11 cellular contexts compared by ENCODE assay signal in the genomic region with DNA sequence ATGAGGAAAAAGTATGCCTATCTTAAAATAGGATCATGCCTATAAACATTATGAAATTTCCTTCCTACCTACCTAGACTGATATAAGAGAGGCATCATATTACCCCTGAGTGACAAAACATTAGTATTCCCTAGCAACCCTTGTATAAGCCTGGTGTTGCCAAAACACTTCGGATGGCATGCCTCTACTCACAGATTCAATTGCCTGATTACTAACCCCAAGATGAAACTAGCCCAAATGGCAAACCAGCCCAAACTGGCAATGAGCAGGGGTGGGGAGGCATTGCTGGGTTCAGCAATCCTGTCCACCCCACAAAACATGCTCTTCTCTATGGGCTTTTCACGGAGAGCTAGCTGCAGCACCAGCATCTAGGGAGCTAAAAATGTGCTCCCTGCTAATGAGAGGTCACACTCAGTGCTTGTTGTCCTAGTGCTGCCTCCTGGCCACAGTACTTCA. TPM values are rescaled to one million over a fixed set of nuclear protein-coding genes. Genes with fewer than 3 reads are reported as not detected.
A peak's percentile ranks its signal among the peaks of the same experiment; 100 is the strongest.
DNase-seq lines count a peak whose midpoint lies in the region; ATAC-seq and TF ChIP-seq lines count a peak whose summit lies in the region.
"Had no signal": no experiment of that assay in that cellular context is flagged by ENCODE, and none has a peak within 500 bp of the region (broad histone marks: within the 10 kb centered on the region; RNA-seq: fewer than 3 reads in every experiment).

No MANE protein-coding gene starts in this region.

- peak overlapping the region in 1 of 3 donors; percentile 4 for H3K27ac ChIP-seq in right lobe of liver
- H3K27ac ChIP-seq in vagina: peak overlapping the region; percentile 42
- no peak overlapping the region for H3K27ac ChIP-seq in stomach
- H3K27ac ChIP-seq: SJSA1 had no signal

- H3K4me1 ChIP-seq in right lobe of liver (peaks cover 0 to 30% (median 0%) of the 10 kb centered on the region in 4 donors), vagina (peaks cover 31% of the 10 kb centered on the region), stomach (peaks cover 0 to 11% (median 5%) of the 10 kb centered on the region in 4 donors)

- peak; percentile 42 for DNase-seq in NCI-H82 (lab: John Stamatoyannopoulos, UW)
- DNase-seq in NCI-H82 treated with DMSO at 0.1 percent for 48 hours (lab: John Stamatoyannopoulos, UW; ENCODE audit: unreplicated experiment): no peak
- peak; percentile 54 to 58 for DNase-seq in cardiac fibroblast (ENCODE audit: low read depth in 2 of 2)
- no peak for DNase-seq in right lobe of liver
- DNase-seq in vagina (ENCODE audit: extremely low spot score in 2 of 2): no peak
- no peak for DNase-seq in stomach
- DNase-seq: activated CD8-positive, alpha-beta memory T cell treated with anti-CD3 and anti-CD28 coated beads, Interleukin-2, amount 50 U/mL, for 48 hours; AML-193 had no signal

- TF ChIP-seq CTCF in cardiac fibroblast (IDR thresholded peaks at IDR 0.05; ENCODE audit: low read depth, low read length) (no peak), right lobe of liver (IDR thresholded peaks at IDR 0.05) (no peak), vagina (IDR thresholded peaks at IDR 0.05) (no peak), stomach (IDR thresholded peaks at IDR 0.05) (no peak)

- no peak for TF ChIP-seq POLR2A in right lobe of liver (IDR thresholded peaks at IDR 0.05)
- no peak for TF ChIP-seq POLR2A in vagina (IDR thresholded peaks at IDR 0.05)
- no peak for TF ChIP-seq POLR2A in stomach (IDR thresholded peaks at IDR 0.05)

- ATAC-seq in right lobe of liver (peak in 3 of 4 donors; percentile 19 to 69 (median 26)), HG03280 (IDR thresholded peaks at IDR 0.05; ENCODE audit: unreplicated experiment) (no peak), GM19397 (IDR thresholded peaks at IDR 0.05; ENCODE audit: unreplicated experiment) (no peak)

- no peak for TF ChIP-seq EP300 in stomach (IDR thresholded peaks at IDR 0.05)

- no peaks in the 10 kb centered on the region for H3K27me3 ChIP-seq in right lobe of liver
- no peaks in the 10 kb centered on the region for H3K27me3 ChIP-seq in vagina
- H3K27me3 ChIP-seq in stomach: no peaks in the 10 kb centered on the region
- H3K27me3 ChIP-seq: SJSA1 had no signal

- 43% methylated on average over 1 of the region's 2 CpGs for WGBS in right lobe of liver (ENCODE audit: insufficient coverage, low coverage, low lambda C conversion rate, missing lambda C conversion rate)
- 43 to 72% (median 67%) methylated on average over 2 of the region's 2 CpGs for WGBS in stomach, 5 donors

- intact Hi-C loops in right lobe of liver (cut with DNase I) (no loop called here), vagina (cut with DNase I) (no loop called here), stomach (cut with DNase I; ENCODE audit: low total_unique reads) (no loop called here)

- H3K9me3 ChIP-seq in right lobe of liver (no peaks in the 10 kb centered on the region), vagina (no peaks in the 10 kb centered on the region), stomach (no peaks in the 10 kb centered on the region)
- H3K9me3 ChIP-seq: SJSA1 had no signal

- H3K36me3 ChIP-seq in right lobe of liver (no peaks in the 10 kb centered on the region), vagina (peaks cover 0 to 9% of the 10 kb centered on the region in 2 donors), stomach (no peaks in the 10 kb centered on the region)
- H3K36me3 ChIP-seq: SJSA1 had no signal

- H3K4me3 ChIP-seq in cardiac fibroblast (replicated peaks in 1 of 2; ENCODE audit: low read depth in 2 of 2, low read length in 2 of 2) (no peak overlapping the region), right lobe of liver (no peak overlapping the region), vagina (no peak overlapping the region), stomach (no peak overlapping the region)
- H3K4me3 ChIP-seq: SJSA1 had no signal

RNA-seq across cellular contexts. Expression of a gene that starts 13.9 kb away (rescaled TPM):
- 10 to 100 TPM; 15.0 to 21.1 (median 18.2) TPM for total RNA-seq in right lobe of liver
- 39.5 TPM for total RNA-seq in vagina
- 10 to 100 TPM in 1 of 5 donors, 1 to 10 TPM in 4; 1.2 to 16.2 (median 4.6) TPM for total RNA-seq in stomach
- 10 to 100 TPM in 1 of 3 donors, 1 to 10 TPM in 2; 1.8 to 15.0 (median 2.6) TPM for polyA plus RNA-seq in stomach

Comparison
In these comparisons a context has a peak if more than half of its experiments do, and no peak if none do; other contexts are left out.
1. DNase-seq: peak in NCI-H82 (single experiment) and cardiac fibroblast (2 of 2); none in NCI-H82 treated with DMSO at 0.1 percent for 48 hours (single experiment), right lobe of liver (0 of 3), vagina (0 of 2) and stomach (single experiment).
2. ATAC-seq: peak in right lobe of liver (3 of 4); none in HG03280 (single experiment) and GM19397 (single experiment).